16 cellular contexts compared by ENCODE assay signal in the genomic region with DNA sequence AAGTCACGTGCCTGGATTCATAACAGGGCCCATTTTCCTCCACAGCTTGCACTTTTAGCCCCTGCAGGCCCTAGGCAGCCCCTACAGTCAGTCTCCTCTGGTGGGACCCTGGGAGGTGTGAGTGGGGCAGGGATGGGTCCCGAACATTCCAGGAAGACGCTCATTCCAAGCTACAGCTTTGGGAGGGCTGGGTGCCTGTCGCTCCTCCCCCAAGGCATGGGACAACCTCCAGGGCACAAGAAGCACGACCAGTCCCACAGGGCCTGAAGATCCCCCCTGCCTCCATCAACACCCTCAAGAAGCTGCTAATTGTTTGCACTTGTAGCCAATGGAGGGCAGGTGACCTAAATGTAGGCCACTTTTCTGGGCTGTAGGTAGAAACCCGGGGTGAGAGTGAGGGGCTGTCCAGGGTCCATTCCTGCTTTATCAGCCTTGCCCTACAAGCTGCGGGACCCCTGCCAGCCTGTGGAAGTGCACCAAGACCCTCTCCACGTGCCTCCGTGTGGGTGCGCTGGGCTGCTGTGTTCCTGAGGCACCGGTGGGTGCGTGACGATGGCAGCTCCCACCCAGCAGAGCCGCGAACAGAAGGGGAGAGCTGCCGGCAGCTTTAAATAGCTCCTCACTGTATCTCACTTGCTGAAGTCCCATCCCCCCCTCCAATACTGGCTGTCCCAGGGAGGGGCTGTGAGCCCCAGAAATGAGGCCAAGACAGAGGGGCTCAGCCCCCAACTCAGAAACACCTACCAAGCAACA.
"Had no signal": no experiment of that assay in that cellular context is flagged by ENCODE, and none has a peak within 500 bp of the region (broad histone marks: within the 10 kb centered on the region; RNA-seq: fewer than 3 reads in every experiment).

No MANE protein-coding gene starts in this region.

- H3K27ac ChIP-seq: colonic mucosa, heart left ventricle, pancreas, stomach had no signal

- H3K4me1 Mint-ChIP-seq: naive thymus-derived CD8-positive, alpha-beta T cell had no signal

- H3K9me3 Mint-ChIP-seq: naive thymus-derived CD8-positive, alpha-beta T cell had no signal

- H3K4me3 ChIP-seq: colonic mucosa, heart left ventricle, mucosa of descending colon, pancreas, stomach had no signal

- H3K36me3 Mint-ChIP-seq: naive thymus-derived CD8-positive, alpha-beta T cell had no signal

- H3K9me3 ChIP-seq: colonic mucosa, heart left ventricle, mucosa of descending colon, pancreas, stomach had no signal

- H3K27me3 ChIP-seq: colonic mucosa, pancreas had no signal

- H3K36me3 ChIP-seq: colonic mucosa, heart left ventricle, pancreas, stomach had no signal

- DNase-seq: colonic mucosa; effector CD8-positive, alpha-beta T cell; islet precursor cell; mammary epithelial cell; mucosa of descending colon; naive thymus-derived CD8-positive, alpha-beta T cell; pancreas; right cardiac atrium; small intestine; stimulated activated CD4-positive, alpha-beta T cell treated with anti-CD3 and anti-CD28 coated beads, Interleukin-12 subunit alpha, Interleukin-12 subunit beta, amount 100 ng/mL, for 4 hours; stimulated activated naive CD4-positive, alpha-beta T cell; stomach; trophoblast cell had no signal

- H3K4me1 ChIP-seq: colonic mucosa, pancreas, stomach had no signal

- H3K4me3 Mint-ChIP-seq: naive thymus-derived CD8-positive, alpha-beta T cell had no signal

- H3K27ac Mint-ChIP-seq: naive thymus-derived CD8-positive, alpha-beta T cell had no signal

- ATAC-seq: esophagus mucosa; heart left ventricle; left lobe of liver; mucosa of descending colon; naive thymus-derived CD8-positive, alpha-beta T cell; pancreas; right cardiac atrium had no signal
